ENCODE assay signal across 14 cellular contexts in genomic region chr17:3657874-3658783, GRCh38. TPM values are rescaled to one million over a fixed set of nuclear protein-coding genes. Genes with fewer than 3 reads are reported as not detected.
A peak's percentile ranks its signal among the peaks of the same experiment; 100 is the strongest.
DNase-seq lines count a peak whose midpoint lies in the region; ATAC-seq and TF ChIP-seq lines count a peak whose summit lies in the region.
"Had no signal": no experiment of that assay in that cellular context is flagged by ENCODE, and none has a peak within 500 bp of the region (broad histone marks: within the 10 kb centered on the region; RNA-seq: fewer than 3 reads in every experiment).

No MANE protein-coding gene starts in this region.

- H3K4me3 Mint-ChIP-seq in H9 = no peak overlapping the region
- no peak overlapping the region for H3K4me3 Mint-ChIP-seq in stimulated activated naive B cell treated with anti-CD40 and anti-IgM and Interleukin-4, amounts not matched to agents 10 μg/mL and 1 μg/mL and 100 μg/mL, for 72 hours
- H3K4me3 Mint-ChIP-seq: stimulated activated naive CD8-positive, alpha-beta T cell treated with anti-CD3 and anti-CD28 coated beads, Interleukin-15, Interleukin-2, amounts not matched to agents 100 ng/mL and 50 ng/mL, for 24 hours had no signal

- peaks cover 0 to 46% of the 10 kb centered on the region in 2 donors for H3K36me3 ChIP-seq in gastroesophageal sphincter
- H3K36me3 ChIP-seq: colonic mucosa had no signal

- no peaks in the 10 kb centered on the region for H3K9me3 Mint-ChIP-seq in H9
- no peaks in the 10 kb centered on the region for H3K9me3 Mint-ChIP-seq in stimulated activated naive B cell treated with anti-CD40 and anti-IgM and Interleukin-4, amounts not matched to agents 10 μg/mL and 1 μg/mL and 100 μg/mL, for 72 hours
- H3K9me3 Mint-ChIP-seq: stimulated activated naive CD8-positive, alpha-beta T cell treated with anti-CD3 and anti-CD28 coated beads, Interleukin-15, Interleukin-2, amounts not matched to agents 100 ng/mL and 50 ng/mL, for 24 hours had no signal

- no peak overlapping the region for H2BK15ac ChIP-seq in H9 (ENCODE audit: low read depth, low read length)

- H4K91ac ChIP-seq in H9 (ENCODE audit: insufficient read length, low read depth, low read length) = no peak overlapping the region

- no peak overlapping the region for H3K18ac ChIP-seq in H9 (ENCODE audit: insufficient read length, low read depth, low read length)

- no peak overlapping the region; the same call in 1 of the 2 replicates for H3K14ac ChIP-seq in H9 (ENCODE audit: insufficient read depth, low read length)

- H3K4me2 ChIP-seq in H9 (ENCODE audit: insufficient read depth, insufficient read length, low read length) = no peak overlapping the region
- H3K4me2 ChIP-seq: BLaER1 had no signal

- H3K23me2 ChIP-seq in H9 (ENCODE audit: insufficient read length, low read depth, low read length, poor library complexity, severe bottlenecking) = no peaks in the 10 kb centered on the region

- peak; percentile 37 for DNase-seq in H9
- DNase-seq in MV-4-11 (lab: John Stamatoyannopoulos, UW) = peak; percentile 63
- no peak for DNase-seq in stimulated activated naive B cell treated with anti-CD40 and anti-IgM and Interleukin-4, amounts not matched to agents 10 μg/mL and 1 μg/mL and 100 μg/mL, for 72 hours
- DNase-seq in stimulated activated CD4-positive, alpha-beta T cell treated with anti-CD3 and anti-CD28 coated beads, Interleukin-1b, Interleukin-23, amount 100 ng/mL, for 48 hours = no peak
- no peak for DNase-seq in NCI-H2171 (lab: John Stamatoyannopoulos, UW)
- DNase-seq: activated T-cell treated with anti-CD3 and anti-CD28 coated beads, Interleukin-2, amount 50 U/mL, for 48 hours; colonic mucosa; NCI-H187 treated with DMSO at 0.1 percent for 48 hours; NCI-H524 treated with DMSO at 0.1 percent for 48 hours had no signal

- H2BK12ac ChIP-seq in H9 (ENCODE audit: insufficient read length, low read depth, low read length) = no peak overlapping the region

- peaks cover 2 to 22% (median 3%) of the 10 kb centered on the region in 3 experiments; a peak in 4 of 7 replicates for H3K36me3 Mint-ChIP-seq in H9 (ENCODE audit: insufficient read depth in 1 of 3, low read depth in 3 of 3)
- H3K36me3 Mint-ChIP-seq in stimulated activated naive B cell treated with anti-CD40 and anti-IgM and Interleukin-4, amounts not matched to agents 10 μg/mL and 1 μg/mL and 100 μg/mL, for 72 hours = peaks cover 18 to 41% of the 10 kb centered on the region in 2 donors

- peak overlapping the region in 2 of 3 experiments; percentile 23 to 81; a peak in 2 of 7 replicates for H3K27ac Mint-ChIP-seq in H9
- H3K27ac Mint-ChIP-seq in stimulated activated naive B cell treated with anti-CD40 and anti-IgM and Interleukin-4, amounts not matched to agents 10 μg/mL and 1 μg/mL and 100 μg/mL, for 72 hours = peak overlapping the region; percentile 31
- H3K27ac Mint-ChIP-seq: stimulated activated naive CD8-positive, alpha-beta T cell treated with anti-CD3 and anti-CD28 coated beads, Interleukin-15, Interleukin-2, amounts not matched to agents 100 ng/mL and 50 ng/mL, for 24 hours had no signal

- no peaks in the 10 kb centered on the region for H3K27me3 Mint-ChIP-seq in H9 (ENCODE audit: low read depth)
- no peaks in the 10 kb centered on the region for H3K27me3 Mint-ChIP-seq in stimulated activated naive B cell treated with anti-CD40 and anti-IgM and Interleukin-4, amounts not matched to agents 10 μg/mL and 1 μg/mL and 100 μg/mL, for 72 hours
- H3K27me3 Mint-ChIP-seq: stimulated activated naive CD8-positive, alpha-beta T cell treated with anti-CD3 and anti-CD28 coated beads, Interleukin-15, Interleukin-2, amounts not matched to agents 100 ng/mL and 50 ng/mL, for 24 hours had no signal

- H3K79me2 ChIP-seq in H9 (ENCODE audit: insufficient read depth, low read length) = no peaks in the 10 kb centered on the region

- TF ChIP-seq POLR2A in gastroesophageal sphincter (IDR thresholded peaks at IDR 0.05) = no peak

- H3T11ph ChIP-seq in H9 (ENCODE audit: low read length) = no peak overlapping the region

- no peaks in the 10 kb centered on the region for H3K79me1 ChIP-seq in H9 (ENCODE audit: insufficient read depth, low read depth, low read length, poor library complexity, severe bottlenecking)

- H3K9ac ChIP-seq in H9 (ENCODE audit: extremely low read depth, insufficient read length, low read length) = no peak overlapping the region
- H3K9ac ChIP-seq: BLaER1 had no signal

- H3K4me1 ChIP-seq in H9 (ENCODE audit: insufficient read depth, low read length) = no peaks in the 10 kb centered on the region
- peaks cover 0 to 34% (median 19%) of the 10 kb centered on the region in 3 donors for H3K4me1 ChIP-seq in gastroesophageal sphincter
- H3K4me1 ChIP-seq: BLaER1, colonic mucosa had no signal

- no peak overlapping the region for H3K23ac ChIP-seq in H9 (ENCODE audit: insufficient read length, low read depth, low read length)

- no peak overlapping the region for H2BK120ac ChIP-seq in H9 (ENCODE audit: low read depth, low read length, poor library complexity, severe bottlenecking)

- no peaks in the 10 kb centered on the region for H4K20me1 ChIP-seq in H9 (ENCODE audit: control insufficient read depth, insufficient read depth, insufficient read length)
- H4K20me1 ChIP-seq: BLaER1 had no signal

- no peak overlapping the region for H2BK5ac ChIP-seq in H9 (ENCODE audit: insufficient read length, low read length)

- H3K27ac ChIP-seq in H9 (ENCODE audit: insufficient read length, low read depth, low read length) (no peak overlapping the region), gastroesophageal sphincter (peak overlapping the region in 3 of 4 donors; percentile 73 to 89 (median 78))
- H3K27ac ChIP-seq: BLaER1, colonic mucosa, epithelial cell of prostate had no signal

- no peak overlapping the region for H2BK20ac ChIP-seq in H9 (ENCODE audit: low read depth, low read length, poor library complexity, severe bottlenecking)

- H4K5ac ChIP-seq in H9 (ENCODE audit: insufficient read length, low read depth, low read length) = no peak overlapping the region

- H3K9me3 ChIP-seq in H9 (ENCODE audit: control insufficient read depth, low read depth, low read length) = no peaks in the 10 kb centered on the region
- no peaks in the 10 kb centered on the region for H3K9me3 ChIP-seq in gastroesophageal sphincter
- H3K9me3 ChIP-seq: BLaER1, colonic mucosa had no signal

- H2AK5ac ChIP-seq in H9 (ENCODE audit: insufficient read length, low read length) = no peak overlapping the region

- no peak overlapping the region for H3K4ac ChIP-seq in H9 (ENCODE audit: low read depth, low read length)

- no peak overlapping the region for H4K8ac ChIP-seq in H9 (replicated peaks; ENCODE audit: insufficient read length, low read depth, low read length)

- H3K4me1 Mint-ChIP-seq in H9 = peaks cover 8 to 12% of the 10 kb centered on the region in 2 experiments
- peaks cover 0 to 3% of the 10 kb centered on the region in 2 donors for H3K4me1 Mint-ChIP-seq in stimulated activated naive B cell treated with anti-CD40 and anti-IgM and Interleukin-4, amounts not matched to agents 10 μg/mL and 1 μg/mL and 100 μg/mL, for 72 hours

- TF ChIP-seq CTCF in H9 (conservative IDR thresholded peaks at IDR 0.05) = no peak
- TF ChIP-seq CTCF in gastroesophageal sphincter (IDR thresholded peaks at IDR 0.05) = no peak

- H2AFZ ChIP-seq in H9 (ENCODE audit: low read length) = no peak overlapping the region

- no CpG with 5 or more reads among the region's 42 CpGs for WGBS in H9 (ENCODE audit: extremely low coverage, insufficient read length, low lambda C conversion rate)
- WGBS in gastroesophageal sphincter (ENCODE audit: low coverage in 1 of 2), 2 donors = 69 to 83% methylated on average over 6 to 16 of the region's 42 CpGs

- ATAC-seq in gastroesophageal sphincter (no peak), GM21717 (IDR thresholded peaks at IDR 0.05; ENCODE audit: unreplicated experiment) (no peak)
- peak in 1 of 2 donors; percentile 10 for ATAC-seq in stimulated activated naive B cell treated with anti-CD40 and anti-IgM and Interleukin-4, amounts not matched to agents 10 μg/mL and 1 μg/mL and 100 μg/mL, for 72 hours (replicated peaks)

- no peak overlapping the region for H3K56ac ChIP-seq in H9 (ENCODE audit: insufficient read length, low read depth, low read length)

- no peak for TF ChIP-seq EP300 in gastroesophageal sphincter (IDR thresholded peaks at IDR 0.05)

- H3K27me3 ChIP-seq in H9 (ENCODE audit: insufficient read depth, low read length) (no peaks in the 10 kb centered on the region), gastroesophageal sphincter (no peaks in the 10 kb centered on the region)
- H3K27me3 ChIP-seq: BLaER1, colonic mucosa had no signal

- H3K4me3 ChIP-seq in gastroesophageal sphincter = no peak overlapping the region
- H3K4me3 ChIP-seq: BLaER1, colonic mucosa had no signal

RNA-seq across cellular contexts. Expression of gene TAX1BP3, which starts 10.2 kb away (rescaled TPM):
- total RNA-seq in H9 (2021) (76.3 and 79.2 TPM in 2 replicates), gastroesophageal sphincter (100 to 1,000 TPM in 2 of 4 donors, 10 to 100 TPM in 2; 98.5 to 172 (median 109) TPM)

RNA-seq across cellular contexts. Expression of gene EMC6, which starts 10.5 kb away (rescaled TPM):
- total RNA-seq in H9 (2021) (70.7 and 72.2 TPM in 2 replicates), gastroesophageal sphincter (10 to 100 TPM in 3 of 4 donors, 1 to 10 TPM in 1; 8.5 to 25.3 (median 13.8) TPM)

RNA-seq across cellular contexts. Expression of gene CTNS, which starts 21.6 kb away (rescaled TPM):
- total RNA-seq in H9 (2021) = 12.4 and 12.8 TPM in 2 replicates
- 10 to 100 TPM; 14.8 to 20.5 (median 17.8) TPM for total RNA-seq in gastroesophageal sphincter

RNA-seq across cellular contexts. Expression of gene SHPK, which starts 22.1 kb away (rescaled TPM):
- 27.0 and 27.9 TPM in 2 replicates for total RNA-seq in H9 (2021)
- total RNA-seq in gastroesophageal sphincter = 10 to 100 TPM in 2 of 4 donors, 1 to 10 TPM in 2; 5.9 to 11.1 (median 9.8) TPM

RNA-seq across cellular contexts. Expression of gene P2RX5, which starts 37.8 kb away (rescaled TPM):
- total RNA-seq in H9 (2021) (4.2 and 4.7 TPM in 2 replicates), gastroesophageal sphincter (1 to 10 TPM in 1 of 4 donors, under 1 TPM in 1, not detected in 2; 0.96 to 2.0 TPM)

Comparison
In these comparisons a context has a peak if more than half of its experiments do, and no peak if none do; other contexts are left out.
1. DNase-seq: peak in H9 (single experiment) and MV-4-11 (single experiment); none in stimulated activated naive B cell treated with anti-CD40 and anti-IgM and Interleukin-4, amounts not matched to agents 10 μg/mL and 1 μg/mL and 100 μg/mL, for 72 hours (single experiment), stimulated activated CD4-positive, alpha-beta T cell treated with anti-CD3 and anti-CD28 coated beads, Interleukin-1b, Interleukin-23, amount 100 ng/mL, for 48 hours (single experiment) and NCI-H2171 (single experiment).